ENCODE assay signal across 26 cellular contexts in genomic region chr12:116210762-116211161, GRCh38.
DNase-seq lines count a peak whose midpoint lies in the region; ATAC-seq and TF ChIP-seq lines count a peak whose summit lies in the region.
"Had no signal": no experiment of that assay in that cellular context is flagged by ENCODE, and none has a peak within 500 bp of the region (broad histone marks: within the 10 kb centered on the region; RNA-seq: fewer than 3 reads in every experiment).

No MANE protein-coding gene starts in this region.

- H2BK5ac ChIP-seq in mesendoderm (ENCODE audit: low read length), result no peak overlapping the region

- no peak overlapping the region for H3K4me3 ChIP-seq in CD4-positive, alpha-beta memory T cell (ENCODE audit: low read length in 2 of 2)
- H3K4me3 ChIP-seq in naive thymus-derived CD4-positive, alpha-beta T cell (ENCODE audit: low read length), result no peak overlapping the region
- H3K4me3 ChIP-seq in mesendoderm (ENCODE audit: low read length), result no peak overlapping the region
- H3K4me3 ChIP-seq: body of pancreas, coronary artery, left ventricle myocardium inferior, MG63, SJCRH30, transverse colon had no signal

- H3K27me3 ChIP-seq in CD4-positive, alpha-beta memory T cell (ENCODE audit: insufficient read depth, low read length), result no peaks in the 10 kb centered on the region
- no peaks in the 10 kb centered on the region for H3K27me3 ChIP-seq in naive thymus-derived CD4-positive, alpha-beta T cell (ENCODE audit: control insufficient read depth in 2 of 2, insufficient read depth in 2 of 2, low read length in 2 of 2)
- H3K27me3 ChIP-seq in mesendoderm (ENCODE audit: insufficient read depth, low read length, poor library complexity), result no peaks in the 10 kb centered on the region
- H3K27me3 ChIP-seq: BE2C, body of pancreas, MG63, SJCRH30, transverse colon had no signal

- H3K36me3 ChIP-seq in CD4-positive, alpha-beta memory T cell (ENCODE audit: insufficient read depth, low read length), result no peaks in the 10 kb centered on the region
- no peaks in the 10 kb centered on the region for H3K36me3 ChIP-seq in naive thymus-derived CD4-positive, alpha-beta T cell (ENCODE audit: control insufficient read depth in 2 of 3, insufficient read depth in 3 of 3, low read length in 3 of 3)
- no peaks in the 10 kb centered on the region for H3K36me3 ChIP-seq in mesendoderm (ENCODE audit: control insufficient read depth, insufficient read depth, low read length)
- H3K36me3 ChIP-seq: BE2C, left ventricle myocardium inferior, MG63, SJCRH30, transverse colon had no signal

- no peak overlapping the region for H3K56ac ChIP-seq in mesendoderm (ENCODE audit: low read length)

- peaks cover 57% of the 10 kb centered on the region for H3K79me2 ChIP-seq in mesendoderm (ENCODE audit: control insufficient read depth, insufficient read depth, low read length)

- H3K23ac ChIP-seq in mesendoderm (ENCODE audit: low read length), result no peak overlapping the region

- no peak overlapping the region for H4K5ac ChIP-seq in mesendoderm (ENCODE audit: low read length)

- ATAC-seq in WTC11 (no peak), HG02763 (IDR thresholded peaks at IDR 0.05; ENCODE audit: unreplicated experiment) (no peak)
- ATAC-seq in naive thymus-derived CD4-positive, alpha-beta T cell, result no peak
- ATAC-seq: activated CD4-positive, CD25-positive, alpha-beta regulatory T cell treated with anti-CD3 and anti-CD28 coated beads, Interleukin-2, amount 50 U/mL, for 24 hours; body of pancreas; PC-3; sciatic nerve had no signal

- H3K27ac Mint-ChIP-seq in CD4-positive, alpha-beta memory T cell, result peak overlapping the region in 1 of 7 donors; percentile 54
- peak overlapping the region; percentile 6; the same call in 1 of the 2 replicates for H3K27ac Mint-ChIP-seq in WTC11
- H3K27ac Mint-ChIP-seq in naive thymus-derived CD4-positive, alpha-beta T cell, result peak overlapping the region in 1 of 9 donors; percentile 3
- H3K27ac Mint-ChIP-seq: T-helper 1 cell treated with Interleukin-12 subunit alpha and Interleukin-12 subunit beta and Interleukin-4 antibody, amounts not matched to agents 30 μg/mL and 1 μg/mL, for 36 hours had no signal

- no peak overlapping the region for H3K4me2 ChIP-seq in mesendoderm (ENCODE audit: low read length)

- TF ChIP-seq CTCF in WTC11 (IDR thresholded peaks at IDR 0.05), result no peak

- H3K36me3 Mint-ChIP-seq in CD4-positive, alpha-beta memory T cell, result peaks cover 0 to under 1% of the 10 kb centered on the region in 2 donors
- H3K36me3 Mint-ChIP-seq in WTC11, result no peaks in the 10 kb centered on the region
- H3K36me3 Mint-ChIP-seq in naive thymus-derived CD4-positive, alpha-beta T cell, result peaks cover 0 to 8% (median 0%) of the 10 kb centered on the region in 5 donors

- H3K9ac ChIP-seq in mesendoderm (ENCODE audit: low read length), result no peak overlapping the region

- H3K79me1 ChIP-seq in mesendoderm (ENCODE audit: low read length), result peaks cover 6% of the 10 kb centered on the region

- H4K8ac ChIP-seq in mesendoderm (ENCODE audit: low read depth, low read length), result no peak overlapping the region

- CTCF ChIA-PET in CD4-positive, alpha-beta memory T cell (lab: Charles Lee; ENCODE audit: partially characterized antibody), result no interaction called here
- CTCF ChIA-PET in WTC11 (lab: Charles Lee), result no interaction called here
- CTCF ChIA-PET in naive thymus-derived CD4-positive, alpha-beta T cell (lab: Charles Lee), result interaction anchor here (1.3 kb wide), 1 partner anchor 25 kb away, joined by 4 read pairs; no protein-coding TSS in a partner anchor

- no peak overlapping the region for H3K18ac ChIP-seq in mesendoderm (ENCODE audit: low read length)

- intact Hi-C loops in CD4-positive, alpha-beta memory T cell (cut with micrococcal nuclease), result no loop called here
- intact Hi-C loops in naive thymus-derived CD4-positive, alpha-beta T cell (cut with micrococcal nuclease), result loop anchor here in 1 of 2 donors (1.0 to 2.0 kb wide), 2 partner anchors 8 to 16 kb away; no protein-coding TSS in a partner anchor

- no peaks in the 10 kb centered on the region for H3K9me3 ChIP-seq in CD4-positive, alpha-beta memory T cell (ENCODE audit: control insufficient read depth in 1 of 2, low read length in 2 of 2)
- no peaks in the 10 kb centered on the region for H3K9me3 ChIP-seq in naive thymus-derived CD4-positive, alpha-beta T cell (ENCODE audit: control insufficient read depth in 2 of 3, low read length in 3 of 3)
- H3K9me3 ChIP-seq: BE2C, body of pancreas, left ventricle myocardium inferior, MG63, SJCRH30, transverse colon had no signal

- peaks cover 50 to 82% (median 56%) of the 10 kb centered on the region in 4 donors for H3K4me1 Mint-ChIP-seq in CD4-positive, alpha-beta memory T cell
- peaks cover 61% of the 10 kb centered on the region for H3K4me1 Mint-ChIP-seq in WTC11
- peaks cover 40 to 94% (median 86%) of the 10 kb centered on the region in 7 donors for H3K4me1 Mint-ChIP-seq in naive thymus-derived CD4-positive, alpha-beta T cell

- no peak overlapping the region for H3K27ac ChIP-seq in CD4-positive, alpha-beta memory T cell (ENCODE audit: low read depth, low read length)
- no peak overlapping the region for H3K27ac ChIP-seq in naive thymus-derived CD4-positive, alpha-beta T cell (ENCODE audit: low read depth, low read length)
- no peak overlapping the region for H3K27ac ChIP-seq in mesendoderm (ENCODE audit: low read depth, low read length)
- H3K27ac ChIP-seq: 22Rv1, body of pancreas, coronary artery, left ventricle myocardium inferior, SJCRH30, transverse colon had no signal

- POLR2A ChIA-PET in CD4-positive, alpha-beta memory T cell (lab: Charles Lee; ENCODE audit: partially characterized antibody), result no interaction called here
- POLR2A ChIA-PET in WTC11 (lab: Charles Lee), result no interaction called here
- POLR2A ChIA-PET in naive thymus-derived CD4-positive, alpha-beta T cell (lab: Charles Lee), result no interaction called here

- H3K4ac ChIP-seq in mesendoderm (ENCODE audit: low read depth, low read length), result no peak overlapping the region

- H2BK15ac ChIP-seq in mesendoderm (replicated peaks; ENCODE audit: low read depth), result no peak overlapping the region

- peaks cover 63% of the 10 kb centered on the region for H3K4me1 ChIP-seq in CD4-positive, alpha-beta memory T cell (ENCODE audit: insufficient read depth, low read length)
- H3K4me1 ChIP-seq in naive thymus-derived CD4-positive, alpha-beta T cell (ENCODE audit: control insufficient read depth in 2 of 2, insufficient read depth in 2 of 2, low read length in 2 of 2), result peaks cover 4 to 29% of the 10 kb centered on the region in 2 donors
- H3K4me1 ChIP-seq in mesendoderm (ENCODE audit: control insufficient read depth, low read depth, low read length), result peaks cover 6% of the 10 kb centered on the region
- H3K4me1 ChIP-seq: BE2C, SJCRH30 had no signal

- H2BK120ac ChIP-seq in mesendoderm (ENCODE audit: low read depth, low read length), result no peak overlapping the region

- no peak overlapping the region for H2AK5ac ChIP-seq in mesendoderm (ENCODE audit: low read length)

- whole genome bisulfite sequencing in mesendoderm (ENCODE audit: extremely low coverage, insufficient coverage, low lambda C conversion rate), result no CpG with 5 or more reads among the region's 4 CpGs

- DNase-seq in NCI-H2107 treated with DMSO at 0.1 percent for 48 hours (lab: John Stamatoyannopoulos, UW; ENCODE audit: unreplicated experiment), result peak; percentile 53
- DNase-seq in NCI-H2107 (lab: John Stamatoyannopoulos, UW), result no peak
- no peak for DNase-seq in CD4-positive, alpha-beta memory T cell
- DNase-seq in WTC11 (ENCODE audit: low spot score), result no peak
- DNase-seq in naive thymus-derived CD4-positive, alpha-beta T cell, result no peak
- DNase-seq in kidney tubule cell (ENCODE audit: low spot score), result no peak
- DNase-seq in mesendoderm, result no peak
- DNase-seq: BE2C; body of pancreas; H9; head of caudate nucleus; left ventricle myocardium inferior; MG63; NCI-H1436 treated with DMSO at 0.1 percent for 48 hours; NCI-H2227 treated with DMSO at 0.1 percent for 48 hours; NCI-H774; PC-3; SJCRH30; stimulated activated naive CD4-positive, alpha-beta T cell; transverse colon had no signal

- no peaks in the 10 kb centered on the region for H3K27me3 Mint-ChIP-seq in CD4-positive, alpha-beta memory T cell
- H3K27me3 Mint-ChIP-seq in WTC11 (ENCODE audit: low read depth), result no peaks in the 10 kb centered on the region
- H3K27me3 Mint-ChIP-seq in naive thymus-derived CD4-positive, alpha-beta T cell, result no peaks in the 10 kb centered on the region

- no peaks in the 10 kb centered on the region for H3K9me3 Mint-ChIP-seq in CD4-positive, alpha-beta memory T cell
- no peaks in the 10 kb centered on the region for H3K9me3 Mint-ChIP-seq in WTC11
- no peaks in the 10 kb centered on the region for H3K9me3 Mint-ChIP-seq in naive thymus-derived CD4-positive, alpha-beta T cell
- H3K9me3 Mint-ChIP-seq: H9; T-helper 1 cell treated with Interleukin-12 subunit alpha and Interleukin-12 subunit beta and Interleukin-4 antibody, amounts not matched to agents 30 μg/mL and 1 μg/mL, for 36 hours had no signal

- H3K4me3 Mint-ChIP-seq in CD4-positive, alpha-beta memory T cell, result peak overlapping the region in 6 of 8 donors; percentile 3 to 64 (median 28)
- no peak overlapping the region for H3K4me3 Mint-ChIP-seq in WTC11
- peak overlapping the region; percentile 0 to 74 (median 57) for H3K4me3 Mint-ChIP-seq in naive thymus-derived CD4-positive, alpha-beta T cell
- H3K4me3 Mint-ChIP-seq: H9; T-helper 1 cell treated with Interleukin-12 subunit alpha and Interleukin-12 subunit beta and Interleukin-4 antibody, amounts not matched to agents 30 μg/mL and 1 μg/mL, for 36 hours had no signal

TF ChIP-seq in WTC11, 78 proteins besides CTCF, POLR2A, EP300 and RAD21 (continues in another document):
- TF ChIP-seq NFATC4 (CRISPR knock-in tag; IDR thresholded peaks at IDR 0.05) (no peak), ZNF219 (CRISPR knock-in tag; IDR thresholded peaks at IDR 0.05; ENCODE audit: borderline replicate concordance) (no peak)
- TF ChIP-seq, protein P1, sequence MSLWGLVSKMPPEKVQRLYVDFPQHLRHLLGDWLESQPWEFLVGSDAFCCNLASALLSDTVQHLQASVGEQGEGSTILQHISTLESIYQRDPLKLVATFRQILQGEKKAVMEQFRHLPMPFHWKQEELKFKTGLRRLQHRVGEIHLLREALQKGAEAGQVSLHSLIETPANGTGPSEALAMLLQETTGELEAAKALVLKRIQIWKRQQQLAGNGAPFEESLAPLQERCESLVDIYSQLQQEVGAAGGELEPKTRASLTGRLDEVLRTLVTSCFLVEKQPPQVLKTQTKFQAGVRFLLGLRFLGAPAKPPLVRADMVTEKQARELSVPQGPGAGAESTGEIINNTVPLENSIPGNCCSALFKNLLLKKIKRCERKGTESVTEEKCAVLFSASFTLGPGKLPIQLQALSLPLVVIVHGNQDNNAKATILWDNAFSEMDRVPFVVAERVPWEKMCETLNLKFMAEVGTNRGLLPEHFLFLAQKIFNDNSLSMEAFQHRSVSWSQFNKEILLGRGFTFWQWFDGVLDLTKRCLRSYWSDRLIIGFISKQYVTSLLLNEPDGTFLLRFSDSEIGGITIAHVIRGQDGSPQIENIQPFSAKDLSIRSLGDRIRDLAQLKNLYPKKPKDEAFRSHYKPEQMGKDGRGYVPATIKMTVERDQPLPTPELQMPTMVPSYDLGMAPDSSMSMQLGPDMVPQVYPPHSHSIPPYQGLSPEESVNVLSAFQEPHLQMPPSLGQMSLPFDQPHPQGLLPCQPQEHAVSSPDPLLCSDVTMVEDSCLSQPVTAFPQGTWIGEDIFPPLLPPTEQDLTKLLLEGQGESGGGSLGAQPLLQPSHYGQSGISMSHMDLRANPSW (CRISPR knock-in tag; conservative IDR thresholded peaks at IDR 0.05; ENCODE audit: low read depth), result no peak
